ENCODE assay signal across 2 cellular contexts in the genomic region with DNA sequence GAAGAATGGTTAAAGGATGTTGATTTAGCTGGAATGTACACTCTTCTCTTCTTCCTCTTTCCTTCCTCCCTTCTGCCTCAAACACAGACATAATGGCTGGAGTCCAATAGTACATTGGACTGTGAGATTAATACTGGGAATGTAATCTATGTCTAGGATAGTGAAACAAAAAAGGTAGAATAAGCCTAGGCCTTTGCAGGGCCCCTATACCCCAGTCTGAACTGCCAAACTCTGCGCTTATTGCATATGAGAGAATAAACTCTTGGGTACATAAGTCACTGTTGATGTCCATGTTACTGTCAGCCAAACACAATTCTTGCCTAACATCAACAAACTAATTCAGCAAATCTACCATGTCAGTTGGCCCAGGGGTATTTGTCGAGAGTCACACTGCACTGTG.
TF ChIP-seq lines count a peak whose summit lies in the region.

No MANE protein-coding gene starts in this region.

TF ChIP-seq in HepG2, 621 proteins besides CTCF, POLR2A, EP300 and RAD21:
- TF ChIP-seq FOXP1 (IDR thresholded peaks at IDR 0.05) (no peak), FOXP1 (CRISPR knock-in tag; IDR thresholded peaks at IDR 0.05) (no peak), ATAD3A (CRISPR knock-in tag; IDR thresholded peaks at IDR 0.05) (no peak), FOXA1 (IDR thresholded peaks at IDR 0.05) (no peak), FOXA1 (CRISPR knock-in tag; IDR thresholded peaks at IDR 0.05) (no peak), IRX3 (CRISPR knock-in tag; IDR thresholded peaks at IDR 0.05; ENCODE audit: borderline replicate concordance, low read depth) (no peak), HMGXB4 (CRISPR knock-in tag; IDR thresholded peaks at IDR 0.05; ENCODE audit: borderline replicate concordance in 1 of 2, low read depth in 1 of 2) (no peak), ZSCAN21 (CRISPR knock-in tag; IDR thresholded peaks at IDR 0.05; ENCODE audit: borderline replicate concordance) (no peak), CREB3 (CRISPR knock-in tag; IDR thresholded peaks at IDR 0.05) (no peak), ZNF205 (CRISPR knock-in tag; IDR thresholded peaks at IDR 0.05) (no peak), ZNF256 (CRISPR knock-in tag; conservative IDR thresholded peaks at IDR 0.05) (no peak), ZNF296 (CRISPR knock-in tag; conservative IDR thresholded peaks at IDR 0.05) (no peak)
- TF ChIP-seq, protein P1, sequence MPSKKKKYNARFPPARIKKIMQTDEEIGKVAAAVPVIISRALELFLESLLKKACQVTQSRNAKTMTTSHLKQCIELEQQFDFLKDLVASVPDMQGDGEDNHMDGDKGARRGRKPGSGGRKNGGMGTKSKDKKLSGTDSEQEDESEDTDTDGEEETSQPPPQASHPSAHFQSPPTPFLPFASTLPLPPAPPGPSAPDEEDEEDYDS (CRISPR knock-in tag; IDR thresholded peaks at IDR 0.05): no peak
- TF ChIP-seq, protein P2, sequence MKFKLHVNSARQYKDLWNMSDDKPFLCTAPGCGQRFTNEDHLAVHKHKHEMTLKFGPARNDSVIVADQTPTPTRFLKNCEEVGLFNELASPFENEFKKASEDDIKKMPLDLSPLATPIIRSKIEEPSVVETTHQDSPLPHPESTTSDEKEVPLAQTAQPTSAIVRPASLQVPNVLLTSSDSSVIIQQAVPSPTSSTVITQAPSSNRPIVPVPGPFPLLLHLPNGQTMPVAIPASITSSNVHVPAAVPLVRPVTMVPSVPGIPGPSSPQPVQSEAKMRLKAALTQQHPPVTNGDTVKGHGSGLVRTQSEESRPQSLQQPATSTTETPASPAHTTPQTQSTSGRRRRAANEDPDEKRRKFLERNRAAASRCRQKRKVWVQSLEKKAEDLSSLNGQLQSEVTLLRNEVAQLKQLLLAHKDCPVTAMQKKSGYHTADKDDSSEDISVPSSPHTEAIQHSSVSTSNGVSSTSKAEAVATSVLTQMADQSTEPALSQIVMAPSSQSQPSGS (CRISPR knock-in tag; IDR thresholded peaks at IDR 0.05): no peak
TF ChIP-seq in HepG2: peak in this region for 0.

TF ChIP-seq in endothelial cell of umbilical vein, 7 proteins besides CTCF, POLR2A, EP300 and RAD21:
- TF ChIP-seq EZH2 (IDR thresholded peaks at IDR 0.05; ENCODE audit: borderline replicate concordance, low read depth, low read length, severe bottlenecking): no peak
- TF ChIP-seq, protein P3, sequence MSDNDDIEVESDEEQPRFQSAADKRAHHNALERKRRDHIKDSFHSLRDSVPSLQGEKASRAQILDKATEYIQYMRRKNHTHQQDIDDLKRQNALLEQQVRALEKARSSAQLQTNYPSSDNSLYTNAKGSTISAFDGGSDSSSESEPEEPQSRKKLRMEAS (IDR thresholded peaks at IDR 0.05; ENCODE audit: insufficient read depth, insufficient read length): no peak
